ENCODE assay signal across 1 cellular context in genomic region chr4:97493815-97494518, GRCh38.
TF ChIP-seq lines count a peak whose summit lies in the region.

No MANE protein-coding gene starts in this region.

TF ChIP-seq in WTC11, 78 proteins besides CTCF, POLR2A, EP300 and RAD21 (continued from another document):
- TF ChIP-seq, protein P1, sequence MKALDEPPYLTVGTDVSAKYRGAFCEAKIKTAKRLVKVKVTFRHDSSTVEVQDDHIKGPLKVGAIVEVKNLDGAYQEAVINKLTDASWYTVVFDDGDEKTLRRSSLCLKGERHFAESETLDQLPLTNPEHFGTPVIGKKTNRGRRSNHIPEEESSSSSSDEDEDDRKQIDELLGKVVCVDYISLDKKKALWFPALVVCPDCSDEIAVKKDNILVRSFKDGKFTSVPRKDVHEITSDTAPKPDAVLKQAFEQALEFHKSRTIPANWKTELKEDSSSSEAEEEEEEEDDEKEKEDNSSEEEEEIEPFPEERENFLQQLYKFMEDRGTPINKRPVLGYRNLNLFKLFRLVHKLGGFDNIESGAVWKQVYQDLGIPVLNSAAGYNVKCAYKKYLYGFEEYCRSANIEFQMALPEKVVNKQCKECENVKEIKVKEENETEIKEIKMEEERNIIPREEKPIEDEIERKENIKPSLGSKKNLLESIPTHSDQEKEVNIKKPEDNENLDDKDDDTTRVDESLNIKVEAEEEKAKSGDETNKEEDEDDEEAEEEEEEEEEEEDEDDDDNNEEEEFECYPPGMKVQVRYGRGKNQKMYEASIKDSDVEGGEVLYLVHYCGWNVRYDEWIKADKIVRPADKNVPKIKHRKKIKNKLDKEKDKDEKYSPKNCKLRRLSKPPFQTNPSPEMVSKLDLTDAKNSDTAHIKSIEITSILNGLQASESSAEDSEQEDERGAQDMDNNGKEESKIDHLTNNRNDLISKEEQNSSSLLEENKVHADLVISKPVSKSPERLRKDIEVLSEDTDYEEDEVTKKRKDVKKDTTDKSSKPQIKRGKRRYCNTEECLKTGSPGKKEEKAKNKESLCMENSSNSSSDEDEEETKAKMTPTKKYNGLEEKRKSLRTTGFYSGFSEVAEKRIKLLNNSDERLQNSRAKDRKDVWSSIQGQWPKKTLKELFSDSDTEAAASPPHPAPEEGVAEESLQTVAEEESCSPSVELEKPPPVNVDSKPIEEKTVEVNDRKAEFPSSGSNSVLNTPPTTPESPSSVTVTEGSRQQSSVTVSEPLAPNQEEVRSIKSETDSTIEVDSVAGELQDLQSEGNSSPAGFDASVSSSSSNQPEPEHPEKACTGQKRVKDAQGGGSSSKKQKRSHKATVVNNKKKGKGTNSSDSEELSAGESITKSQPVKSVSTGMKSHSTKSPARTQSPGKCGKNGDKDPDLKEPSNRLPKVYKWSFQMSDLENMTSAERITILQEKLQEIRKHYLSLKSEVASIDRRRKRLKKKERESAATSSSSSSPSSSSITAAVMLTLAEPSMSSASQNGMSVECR (CRISPR knock-in tag; IDR thresholded peaks at IDR 0.05; ENCODE audit: borderline replicate concordance), result no peak
- TF ChIP-seq RORB (CRISPR knock-in tag; IDR thresholded peaks at IDR 0.05), result no peak
- no peak for TF ChIP-seq FOXK1 (CRISPR knock-in tag; IDR thresholded peaks at IDR 0.05)
- TF ChIP-seq ZNF138 (CRISPR knock-in tag; conservative IDR thresholded peaks at IDR 0.05), result no peak
- TF ChIP-seq ZNF416 (CRISPR knock-in tag; IDR thresholded peaks at IDR 0.05), result no peak
- no peak for TF ChIP-seq NR3C1 (CRISPR knock-in tag; conservative IDR thresholded peaks at IDR 0.05; ENCODE audit: low read depth)
- TF ChIP-seq CBFB (CRISPR knock-in tag; IDR thresholded peaks at IDR 0.05; ENCODE audit: low read depth), result no peak
- TF ChIP-seq, protein P2, sequence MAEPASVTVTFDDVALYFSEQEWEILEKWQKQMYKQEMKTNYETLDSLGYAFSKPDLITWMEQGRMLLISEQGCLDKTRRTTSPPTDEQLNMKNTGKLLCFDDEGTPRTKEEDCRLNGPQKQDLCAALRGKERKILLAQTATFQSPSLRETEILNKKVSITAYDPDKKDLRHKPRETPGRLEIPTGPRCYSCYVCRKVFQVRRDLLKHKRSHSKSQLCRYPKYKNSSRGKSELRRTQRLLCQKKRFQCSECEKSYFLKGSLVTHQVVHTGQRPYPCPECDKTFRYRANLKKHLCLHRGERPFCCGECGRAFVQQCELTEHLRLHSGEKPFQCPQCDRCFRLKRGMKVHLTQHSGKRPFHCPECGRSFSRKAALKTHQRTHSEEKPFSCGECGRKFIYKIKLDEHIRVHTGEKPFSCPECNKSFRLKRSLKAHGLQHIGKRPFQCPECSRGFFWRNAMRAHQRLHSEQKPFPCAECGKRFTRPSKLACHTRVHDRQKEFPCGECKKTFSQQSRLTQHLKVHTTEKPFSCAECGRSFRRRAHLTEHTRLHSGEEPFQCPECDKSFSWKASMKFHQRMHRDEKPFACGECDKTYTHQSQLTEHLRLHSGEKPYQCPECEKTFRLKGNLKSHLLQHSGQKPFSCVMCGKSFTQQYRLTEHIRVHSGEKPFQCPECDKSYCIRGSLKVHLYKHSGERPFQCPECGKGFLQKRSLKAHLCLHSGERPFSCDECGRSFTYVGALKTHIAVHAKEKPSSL (CRISPR knock-in tag; conservative IDR thresholded peaks at IDR 0.05), result no peak
- TF ChIP-seq, protein P3, sequence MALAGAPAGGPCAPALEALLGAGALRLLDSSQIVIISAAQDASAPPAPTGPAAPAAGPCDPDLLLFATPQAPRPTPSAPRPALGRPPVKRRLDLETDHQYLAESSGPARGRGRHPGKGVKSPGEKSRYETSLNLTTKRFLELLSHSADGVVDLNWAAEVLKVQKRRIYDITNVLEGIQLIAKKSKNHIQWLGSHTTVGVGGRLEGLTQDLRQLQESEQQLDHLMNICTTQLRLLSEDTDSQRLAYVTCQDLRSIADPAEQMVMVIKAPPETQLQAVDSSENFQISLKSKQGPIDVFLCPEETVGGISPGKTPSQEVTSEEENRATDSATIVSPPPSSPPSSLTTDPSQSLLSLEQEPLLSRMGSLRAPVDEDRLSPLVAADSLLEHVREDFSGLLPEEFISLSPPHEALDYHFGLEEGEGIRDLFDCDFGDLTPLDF (CRISPR knock-in tag; IDR thresholded peaks at IDR 0.05), result no peak
- TF ChIP-seq ZNF396 (CRISPR knock-in tag; IDR thresholded peaks at IDR 0.05; ENCODE audit: borderline replicate concordance), result no peak
- no peak for TF ChIP-seq TP53 (CRISPR knock-in tag; IDR thresholded peaks at IDR 0.05)
- no peak for TF ChIP-seq ZBTB21 (CRISPR knock-in tag; IDR thresholded peaks at IDR 0.05; ENCODE audit: borderline replicate concordance)
- TF ChIP-seq KAT7 (CRISPR knock-in tag; IDR thresholded peaks at IDR 0.05; ENCODE audit: borderline replicate concordance), result no peak
- TF ChIP-seq, protein P4, sequence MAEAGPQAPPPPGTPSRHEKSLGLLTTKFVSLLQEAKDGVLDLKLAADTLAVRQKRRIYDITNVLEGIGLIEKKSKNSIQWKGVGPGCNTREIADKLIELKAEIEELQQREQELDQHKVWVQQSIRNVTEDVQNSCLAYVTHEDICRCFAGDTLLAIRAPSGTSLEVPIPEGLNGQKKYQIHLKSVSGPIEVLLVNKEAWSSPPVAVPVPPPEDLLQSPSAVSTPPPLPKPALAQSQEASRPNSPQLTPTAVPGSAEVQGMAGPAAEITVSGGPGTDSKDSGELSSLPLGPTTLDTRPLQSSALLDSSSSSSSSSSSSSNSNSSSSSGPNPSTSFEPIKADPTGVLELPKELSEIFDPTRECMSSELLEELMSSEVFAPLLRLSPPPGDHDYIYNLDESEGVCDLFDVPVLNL (CRISPR knock-in tag; IDR thresholded peaks at IDR 0.05; ENCODE audit: borderline replicate concordance, low read depth), result no peak
- TF ChIP-seq GABPB1 (CRISPR knock-in tag; IDR thresholded peaks at IDR 0.05), result no peak
- no peak for TF ChIP-seq ZNF671 (CRISPR knock-in tag; IDR thresholded peaks at IDR 0.05)
